Comparison of ENCODE assay signal across 23 cellular contexts in the genomic region with DNA sequence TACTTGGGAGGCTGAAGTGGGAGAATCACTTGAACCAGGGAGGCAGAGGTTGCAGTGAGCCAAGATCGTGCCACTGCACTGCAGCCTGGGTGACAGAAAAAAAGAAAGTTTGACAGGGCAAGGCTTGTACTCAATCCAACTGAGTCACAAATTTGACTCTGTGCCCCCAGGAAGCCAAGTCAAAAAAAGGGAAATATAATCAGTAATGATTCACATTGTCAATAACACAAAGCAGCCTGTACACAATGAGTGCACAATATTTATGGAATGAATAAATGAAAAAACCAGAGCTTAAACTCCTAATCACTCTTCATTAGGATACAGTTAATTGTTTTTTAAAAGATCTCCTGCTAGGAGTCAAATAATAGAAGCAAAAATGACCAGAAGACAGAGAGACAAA. TPM values are rescaled to one million over a fixed set of nuclear protein-coding genes. Genes with fewer than 3 reads are reported as not detected.
DNase-seq lines count a peak whose midpoint lies in the region; ATAC-seq and TF ChIP-seq lines count a peak whose summit lies in the region.
"Had no signal": no experiment of that assay in that cellular context is flagged by ENCODE, and none has a peak within 500 bp of the region (broad histone marks: within the 10 kb centered on the region; RNA-seq: fewer than 3 reads in every experiment).

No MANE protein-coding gene starts in this region.

- H2AFZ ChIP-seq in PC-3 (ENCODE audit: low read length): no peak overlapping the region
- H2AFZ ChIP-seq in osteoblast (ENCODE audit: low read length): no peak overlapping the region
- no peak overlapping the region for H2AFZ ChIP-seq in smooth muscle cell (ENCODE audit: low read depth)

- H3K4me3 ChIP-seq in PC-3 (ENCODE audit: low read length): peak overlapping the region; percentile 28; the same call in 1 of the 2 replicates
- H3K4me3 ChIP-seq in colonic mucosa: no peak overlapping the region
- no peak overlapping the region for H3K4me3 ChIP-seq in osteoblast (ENCODE audit: insufficient read depth, low read length)
- no peak overlapping the region for H3K4me3 ChIP-seq in smooth muscle cell
- H3K4me3 ChIP-seq: A549, K562 had no signal

- POLR2A ChIA-PET in PC-3 (lab: Charles Lee; ENCODE audit: unreplicated experiment): no interaction called here

- H3K27ac ChIP-seq in PC-3 (ENCODE audit: low read length) (peak overlapping the region; percentile 93), colonic mucosa (peak overlapping the region; percentile 58), osteoblast (ENCODE audit: low read depth, low read length) (no peak overlapping the region), smooth muscle cell (ENCODE audit: low read depth) (no peak overlapping the region)
- H3K27ac ChIP-seq: A549 had no signal

- ATAC-seq in PC-3 (peak; percentile 79), GM21423 (IDR thresholded peaks at IDR 0.05; ENCODE audit: unreplicated experiment) (no peak)
- ATAC-seq: A549, HepG2, K562 had no signal

- H3K9ac ChIP-seq in PC-3 (ENCODE audit: low read length) (peak overlapping the region; percentile 51), colonic mucosa (ENCODE audit: low read depth in 2 of 2, low read length in 2 of 2) (no peak overlapping the region), smooth muscle cell (ENCODE audit: low read depth) (no peak overlapping the region)
- H3K9ac ChIP-seq: SK-N-SH had no signal

- H3K4me2 ChIP-seq in PC-3 (ENCODE audit: low read length): peak overlapping the region; percentile 64
- H3K4me2 ChIP-seq in osteoblast (ENCODE audit: insufficient read depth, low read length): no peak overlapping the region
- no peak overlapping the region for H3K4me2 ChIP-seq in smooth muscle cell
- H3K4me2 ChIP-seq: A549, SK-N-SH had no signal

- intact Hi-C loops in PC-3 (cut with micrococcal nuclease) (loop anchor here (2.0 to 10.0 kb wide), 4 partner anchors 30 to 202 kb away; a partner anchor contains a TSS), colonic mucosa (cut with DNase I) (no loop called here)

- TF ChIP-seq CTCF in PC-3 (conservative IDR thresholded peaks at IDR 0.05; ENCODE audit: low read depth, low read length) (no peak), colonic mucosa (IDR thresholded peaks at IDR 0.05) (no peak), osteoblast (IDR thresholded peaks at IDR 0.05; ENCODE audit: extremely low read depth, low read depth, low read length) (no peak), smooth muscle cell (IDR thresholded peaks at IDR 0.05; ENCODE audit: borderline replicate concordance, insufficient read depth, poor library complexity, severe bottlenecking) (no peak)

- H3K9me3 ChIP-seq in PC-3 (ENCODE audit: low read length) (no peaks in the 10 kb centered on the region), colonic mucosa (no peaks in the 10 kb centered on the region), osteoblast (ENCODE audit: low read depth, low read length) (no peaks in the 10 kb centered on the region), smooth muscle cell (replicated peaks; ENCODE audit: low read depth) (no peaks in the 10 kb centered on the region)
- H3K9me3 ChIP-seq: A549, BE2C, SK-N-SH had no signal

- no peaks in the 10 kb centered on the region for H3K36me3 ChIP-seq in PC-3 (ENCODE audit: low read depth, low read length)
- no peaks in the 10 kb centered on the region for H3K36me3 ChIP-seq in colonic mucosa
- no peaks in the 10 kb centered on the region for H3K36me3 ChIP-seq in osteoblast (ENCODE audit: insufficient read depth, low read length)
- H3K36me3 ChIP-seq in smooth muscle cell (ENCODE audit: low read depth): no peaks in the 10 kb centered on the region
- H3K36me3 ChIP-seq: BE2C had no signal

- H3F3A ChIP-seq in PC-3 (ENCODE audit: low read length, unreplicated experiment) (no peaks in the 10 kb centered on the region), smooth muscle cell (ENCODE audit: low read depth) (no peaks in the 10 kb centered on the region)

- H3K79me2 ChIP-seq in PC-3 (ENCODE audit: low read length) (peaks cover 48% of the 10 kb centered on the region), osteoblast (ENCODE audit: insufficient read depth, low read length) (peaks cover 34% of the 10 kb centered on the region), smooth muscle cell (ENCODE audit: low read depth) (peaks cover 10% of the 10 kb centered on the region)

- peak; percentile 24 for DNase-seq in HT1080 (ENCODE audit: low read depth)
- DNase-seq in PC-3: peak; percentile 90
- DNase-seq in colonic mucosa: no peak
- DNase-seq in osteoblast (ENCODE audit: insufficient read length, low spot score, missing footprints): peak; percentile 34
- no peak for DNase-seq in RPMI8226
- DNase-seq in NCI-H2227 treated with DMSO at 0.1 percent for 48 hours (lab: John Stamatoyannopoulos, UW): no peak
- no peak for DNase-seq in smooth muscle cell (lab: John Stamatoyannopoulos, UW; ENCODE audit: unreplicated experiment)
- DNase-seq: BE2C, DMS53, GDM1, NCI-H1092 treated with DMSO at 0.1 percent for 48 hours, NCI-H1436 treated with DMSO at 0.1 percent for 48 hours, NCI-H2081, NCI-H2171, NCI-H524 treated with DMSO at 0.1 percent for 48 hours, NCI-H82, OCI-M1, SHP77 treated with DMSO at 0.1 percent for 48 hours, SK-N-SH had no signal

- CTCF ChIA-PET in PC-3 (lab: Charles Lee): no interaction called here

- WGBS in smooth muscle cell (ENCODE audit: low lambda C conversion rate): 96% methylated on average over 1 of the region's 1 CpG

- no TSS peak for BruUV-seq in PC-3 (replicated peaks; lab: Mats Ljungman, UMichigan)

- H3K9me2 ChIP-seq in PC-3 (replicated peaks; ENCODE audit: low read length): no peaks in the 10 kb centered on the region
- H3K9me2 ChIP-seq: SK-N-SH had no signal

- no peaks in the 10 kb centered on the region for H3K27me3 ChIP-seq in PC-3 (ENCODE audit: low read length)
- no peaks in the 10 kb centered on the region for H3K27me3 ChIP-seq in colonic mucosa
- H3K27me3 ChIP-seq in osteoblast (ENCODE audit: insufficient read depth, low read length): no peaks in the 10 kb centered on the region
- no peaks in the 10 kb centered on the region for H3K27me3 ChIP-seq in smooth muscle cell (ENCODE audit: low read depth)
- H3K27me3 ChIP-seq: BE2C had no signal

- H3K4me1 ChIP-seq in PC-3 (ENCODE audit: insufficient read depth, low read length) (peaks cover 43% of the 10 kb centered on the region), colonic mucosa (no peaks in the 10 kb centered on the region), osteoblast (ENCODE audit: insufficient read depth, low read length) (peaks cover 15% of the 10 kb centered on the region), smooth muscle cell (ENCODE audit: low read depth) (peaks cover 10% of the 10 kb centered on the region)
- H3K4me1 ChIP-seq: BE2C had no signal

- H4K20me1 ChIP-seq in PC-3 (ENCODE audit: low read length) (no peaks in the 10 kb centered on the region), osteoblast (ENCODE audit: insufficient read depth, low read length) (peaks cover 7% of the 10 kb centered on the region), smooth muscle cell (ENCODE audit: low read depth) (no peaks in the 10 kb centered on the region)

RNA-seq across cellular contexts. Expression of a gene that starts 6.4 kb away (rescaled TPM):
- 3.6 and 5.0 TPM in 2 replicates for total RNA-seq in HT1080 (2014; rRNA removed; shearing (Covaris generic))
- polyA plus RNA-seq in HT1080 (2015; cell fraction: cytosol; rRNA removed): 1.8 and 2.1 TPM in 2 replicates
- polyA plus RNA-seq in HT1080 (2015; cell fraction: nucleus; rRNA removed): 6.1 and 7.7 TPM in 2 replicates
- total RNA-seq in PC-3 (2014; rRNA removed): 2.5 and 3.9 TPM in 2 replicates
- 10 to 100 TPM; 61.4 to 64.6 TPM for total RNA-seq in colonic mucosa
- 8.5 and 10.1 TPM in 2 replicates for total RNA-seq in osteoblast
- 5.6 and 6.2 TPM in 2 replicates for total RNA-seq in smooth muscle cell
- polyA plus RNA-seq in smooth muscle cell: 4.1 and 5.2 TPM in 2 replicates

Comparison
In these comparisons a context has a peak if more than half of its experiments do, and no peak if none do; other contexts are left out.
1. DNase-seq: peak in HT1080 (single experiment), PC-3 (single experiment) and osteoblast (single experiment); none in colonic mucosa (single experiment), RPMI8226 (single experiment), NCI-H2227 treated with DMSO at 0.1 percent for 48 hours (single experiment) and smooth muscle cell (single experiment).
2. H3K27ac ChIP-seq: peak in PC-3 (single experiment) and colonic mucosa (single experiment); none in osteoblast (single experiment) and smooth muscle cell (single experiment).